In genomic region chr17:69609495-69610315, GRCh38 we compare ENCODE assay signal across 8 cellular contexts.
DNase-seq lines count a peak whose midpoint lies in the region; ATAC-seq and TF ChIP-seq lines count a peak whose summit lies in the region.

No MANE protein-coding gene starts in this region.

- H3K36me3 Mint-ChIP-seq in activated T-helper 1 cell treated with anti-CD3 and anti-CD28 coated beads, Interleukin-12 subunit alpha, Interleukin-12 subunit beta, Interleukin-2, Interleukin-4 antibody, amounts not matched to agents 30 ng/mL and 10 ng/mL and 1 ng/mL, durations not matched to agents 14 hours and 24 hours and 36 hours (ENCODE audit: low read depth): peaks cover 5% of the 10 kb centered on the region
- no peaks in the 10 kb centered on the region for H3K36me3 Mint-ChIP-seq in T-cell

- CTCF ChIA-PET in T-cell (lab: Charles Lee): interaction anchor here in 1 of 2 donors (1.2 kb wide), 1 partner anchor 10 kb away, joined by 3 read pairs; no protein-coding TSS in a partner anchor

- H3K4me3 ChIP-seq in GM23248 (peak overlapping the region; percentile 39), SJCRH30 (no peak overlapping the region), thoracic aorta (no peak overlapping the region)

- peaks cover 8% of the 10 kb centered on the region for H3K9me3 Mint-ChIP-seq in activated T-helper 1 cell treated with anti-CD3 and anti-CD28 coated beads, Interleukin-12 subunit alpha, Interleukin-12 subunit beta, Interleukin-2, Interleukin-4 antibody, amounts not matched to agents 30 ng/mL and 10 ng/mL and 1 ng/mL, durations not matched to agents 14 hours and 24 hours and 36 hours
- no peaks in the 10 kb centered on the region for H3K9me3 Mint-ChIP-seq in T-cell

- peaks cover 30% of the 10 kb centered on the region for H3K4me1 Mint-ChIP-seq in activated T-helper 1 cell treated with anti-CD3 and anti-CD28 coated beads, Interleukin-12 subunit alpha, Interleukin-12 subunit beta, Interleukin-2, Interleukin-4 antibody, amounts not matched to agents 30 ng/mL and 10 ng/mL and 1 ng/mL, durations not matched to agents 14 hours and 24 hours and 36 hours (ENCODE audit: low read depth)
- H3K4me1 Mint-ChIP-seq in T-cell: peaks cover 0 to 9% (median 5%) of the 10 kb centered on the region in 3 donors

- no peak overlapping the region for H3K27ac Mint-ChIP-seq in activated T-helper 1 cell treated with anti-CD3 and anti-CD28 coated beads, Interleukin-12 subunit alpha, Interleukin-12 subunit beta, Interleukin-2, Interleukin-4 antibody, amounts not matched to agents 30 ng/mL and 10 ng/mL and 1 ng/mL, durations not matched to agents 14 hours and 24 hours and 36 hours
- no peak overlapping the region for H3K27ac Mint-ChIP-seq in T-cell

- H4K20me1 ChIP-seq in GM23248 (ENCODE audit: insufficient read depth): no peaks in the 10 kb centered on the region

- POLR2A ChIA-PET in T-cell (lab: Charles Lee): no interaction called here

- peaks cover 37% of the 10 kb centered on the region for H3K4me1 ChIP-seq in GM23248 (ENCODE audit: insufficient read depth)
- H3K4me1 ChIP-seq in SJCRH30: peaks cover 24% of the 10 kb centered on the region
- peaks cover 21 to 36% of the 10 kb centered on the region in 2 donors for H3K4me1 ChIP-seq in thoracic aorta (ENCODE audit: control insufficient read depth in 1 of 2, low read depth in 2 of 2)

- H2AFZ ChIP-seq in GM23248: no peak overlapping the region

- in situ Hi-C loops in GM23248 (cut with MboI): loop anchor here (10.0 kb wide), 1 partner anchor 535 kb away; no protein-coding TSS in a partner anchor

- H3K27me3 ChIP-seq in GM23248 (replicated peaks; ENCODE audit: insufficient read depth) (no peaks in the 10 kb centered on the region), SJCRH30 (no peaks in the 10 kb centered on the region), thoracic aorta (replicated peaks; ENCODE audit: insufficient read depth) (no peaks in the 10 kb centered on the region)

- H3K36me3 ChIP-seq in GM23248 (ENCODE audit: low read depth): no peaks in the 10 kb centered on the region
- no peaks in the 10 kb centered on the region for H3K36me3 ChIP-seq in SJCRH30
- no peaks in the 10 kb centered on the region for H3K36me3 ChIP-seq in thoracic aorta

- ATAC-seq in Right ventricle myocardium superior (ENCODE audit: poor library complexity): peak; percentile 53
- no peak for ATAC-seq in thoracic aorta (ENCODE audit: insufficient number of reproducible peaks, low FRiP score, low read depth)
- ATAC-seq in T-cell (replicated peaks in 1 of 4): no peak

- peaks cover 4% of the 10 kb centered on the region for H3K27me3 Mint-ChIP-seq in activated T-helper 1 cell treated with anti-CD3 and anti-CD28 coated beads, Interleukin-12 subunit alpha, Interleukin-12 subunit beta, Interleukin-2, Interleukin-4 antibody, amounts not matched to agents 30 ng/mL and 10 ng/mL and 1 ng/mL, durations not matched to agents 14 hours and 24 hours and 36 hours (ENCODE audit: insufficient read depth)
- H3K27me3 Mint-ChIP-seq in T-cell: peaks cover 5 to 13% of the 10 kb centered on the region in 2 donors

- no peaks in the 10 kb centered on the region for H3K9me2 ChIP-seq in GM23248 (ENCODE audit: insufficient read depth)

- no peaks in the 10 kb centered on the region for H3K79me2 ChIP-seq in GM23248 (ENCODE audit: insufficient read depth)

- H3F3A ChIP-seq in GM23248 (ENCODE audit: insufficient read depth): peaks cover 35% of the 10 kb centered on the region

- H3K9me3 ChIP-seq in GM23248 (ENCODE audit: low read depth) (no peaks in the 10 kb centered on the region), SJCRH30 (replicated peaks) (no peaks in the 10 kb centered on the region), thoracic aorta (no peaks in the 10 kb centered on the region)

- TF ChIP-seq CTCF in thoracic aorta (IDR thresholded peaks at IDR 0.05): no peak

- intact Hi-C loops in Right ventricle myocardium superior (cut with DNase I): loop anchor here (10.0 kb wide), 1 partner anchor 535 kb away; no protein-coding TSS in a partner anchor
- intact Hi-C loops in activated T-helper 1 cell treated with anti-CD3 and anti-CD28 coated beads, Interleukin-12 subunit alpha, Interleukin-12 subunit beta, Interleukin-2, Interleukin-4 antibody, amounts not matched to agents 30 ng/mL and 10 ng/mL and 1 ng/mL, durations not matched to agents 14 hours and 24 hours and 36 hours (cut with micrococcal nuclease): no loop called here

- H3K27ac ChIP-seq in GM23248 (peak overlapping the region; percentile 83), SJCRH30 (peak overlapping the region; percentile 16; the same call in 1 of the 2 replicates), thoracic aorta (peak overlapping the region; percentile 47 to 53)

- 61 to 69% methylated on average over 6 of the region's 6 CpGs for WGBS in GM23248 (ENCODE audit: low coverage in 1 of 2, low lambda C conversion rate in 2 of 2, missing lambda C conversion rate in 2 of 2), 2 experiments

- H3K9ac ChIP-seq in GM23248: peak overlapping the region; percentile 37; the same call in 1 of the 2 replicates

- DNase-seq in A172 (ENCODE audit: low spot score) (peak; percentile 5), GM23248 (peak; percentile 60), SJCRH30 (peak; percentile 11 to 53), Right ventricle myocardium superior (no peak), thoracic aorta (ENCODE audit: low spot score) (no peak), HuH-7.5 (ENCODE audit: low spot score) (no peak), T-cell (no peak)
- no peak for DNase-seq in activated T-helper 1 cell treated with anti-CD3 and anti-CD28 coated beads, Interleukin-12 subunit alpha, Interleukin-12 subunit beta, Interleukin-2, Interleukin-4 antibody, amounts not matched to agents 30 ng/mL and 10 ng/mL and 1 ng/mL, durations not matched to agents 14 hours and 24 hours and 36 hours (ENCODE audit: low spot score)

- H3K4me2 ChIP-seq in GM23248 (ENCODE audit: unreplicated experiment): peak overlapping the region; percentile 78

- H3K4me3 Mint-ChIP-seq in activated T-helper 1 cell treated with anti-CD3 and anti-CD28 coated beads, Interleukin-12 subunit alpha, Interleukin-12 subunit beta, Interleukin-2, Interleukin-4 antibody, amounts not matched to agents 30 ng/mL and 10 ng/mL and 1 ng/mL, durations not matched to agents 14 hours and 24 hours and 36 hours: no peak overlapping the region
- no peak overlapping the region for H3K4me3 Mint-ChIP-seq in T-cell

Comparison
In these comparisons a context has a peak if more than half of its experiments do, and no peak if none do; other contexts are left out.
1. DNase-seq: peak in A172 (single experiment), GM23248 (single experiment) and SJCRH30 (2 of 2); none in Right ventricle myocardium superior (single experiment), thoracic aorta (single experiment), activated T-helper 1 cell treated with anti-CD3 and anti-CD28 coated beads, Interleukin-12 subunit alpha, Interleukin-12 subunit beta, Interleukin-2, Interleukin-4 antibody, amounts not matched to agents 30 ng/mL and 10 ng/mL and 1 ng/mL, durations not matched to agents 14 hours and 24 hours and 36 hours (single experiment), HuH-7.5 (single experiment) and T-cell (0 of 34).
2. H3K27ac ChIP-seq: peak in every context shown above with its lines; median percentile 83 in GM23248; 50 in thoracic aorta; 16 in SJCRH30.